ENCODE assay signal across 22 cellular contexts in genomic region chr14:23086565-23086964, GRCh38. TPM values are rescaled to one million over a fixed set of nuclear protein-coding genes. Genes with fewer than 3 reads are reported as not detected.
DNase-seq lines count a peak whose midpoint lies in the region; ATAC-seq, FAIRE-seq and TF ChIP-seq lines count a peak whose summit lies in the region.
"Had no signal": no experiment of that assay in that cellular context is flagged by ENCODE, and none has a peak within 500 bp of the region (broad histone marks: within the 10 kb centered on the region; RNA-seq: fewer than 3 reads in every experiment).

No MANE protein-coding gene starts in this region.

- no peak overlapping the region for H3K27ac ChIP-seq in HepG2 (ENCODE audit: extremely low read length, insufficient read depth, low read length)
- no peak overlapping the region for H3K27ac ChIP-seq in right lobe of liver
- no peak overlapping the region for H3K27ac ChIP-seq in vagina

- TF ChIP-seq EP300 in HepG2 (IDR thresholded peaks at IDR 0.05; ENCODE audit: low read depth in 2 of 2, low read length in 2 of 2) (no peak), HepG2 (CRISPR knock-in tag; IDR thresholded peaks at IDR 0.05; ENCODE audit: borderline replicate concordance) (no peak)

- ATAC-seq in HepG2 (no peak), right lobe of liver (no peak), left colon (peak; percentile 74), GM18868 (IDR thresholded peaks at IDR 0.05; ENCODE audit: unreplicated experiment) (no peak), GM21825 (IDR thresholded peaks at IDR 0.05; ENCODE audit: unreplicated experiment) (no peak)

- no peak overlapping the region for H2AFZ ChIP-seq in HepG2 (ENCODE audit: low read length)

- H3K9me3 Mint-ChIP-seq in activated CD4-positive, alpha-beta memory T cell treated with anti-CD3 and anti-CD28 coated beads for 36 hours = no peaks in the 10 kb centered on the region
- H3K9me3 Mint-ChIP-seq in activated CD4-positive, alpha-beta memory T cell treated with anti-CD3 and anti-CD28 coated beads, Interleukin-2, amount 10 ng/mL, durations not matched to agents 7 days and 5 days = no peaks in the 10 kb centered on the region
- H3K9me3 Mint-ChIP-seq: CD4-positive, alpha-beta T cell; IgD-negative memory B cell had no signal

- no peak for TF ChIP-seq CTCF in HepG2 (CRISPR knock-in tag; IDR thresholded peaks at IDR 0.05)
- TF ChIP-seq CTCF in right lobe of liver (IDR thresholded peaks at IDR 0.05) = no peak
- no peak for TF ChIP-seq CTCF in vagina (IDR thresholded peaks at IDR 0.05)

- H3K4me3 Mint-ChIP-seq in activated CD4-positive, alpha-beta memory T cell treated with anti-CD3 and anti-CD28 coated beads for 36 hours = no peak overlapping the region
- no peak overlapping the region for H3K4me3 Mint-ChIP-seq in activated CD4-positive, alpha-beta memory T cell treated with anti-CD3 and anti-CD28 coated beads, Interleukin-2, amount 10 ng/mL, durations not matched to agents 7 days and 5 days
- H3K4me3 Mint-ChIP-seq: CD4-positive, alpha-beta T cell had no signal

- H3K27me3 ChIP-seq in HepG2 (ENCODE audit: control insufficient read depth in 1 of 2, insufficient read depth in 2 of 2, low read length in 2 of 2) = no peaks in the 10 kb centered on the region
- no peaks in the 10 kb centered on the region for H3K27me3 ChIP-seq in right lobe of liver
- H3K27me3 ChIP-seq in vagina = no peaks in the 10 kb centered on the region
- H3K27me3 ChIP-seq: BE2C had no signal

- H3K27me3 Mint-ChIP-seq in activated CD4-positive, alpha-beta memory T cell treated with anti-CD3 and anti-CD28 coated beads for 36 hours = no peaks in the 10 kb centered on the region
- no peaks in the 10 kb centered on the region for H3K27me3 Mint-ChIP-seq in activated CD4-positive, alpha-beta memory T cell treated with anti-CD3 and anti-CD28 coated beads, Interleukin-2, amount 10 ng/mL, durations not matched to agents 7 days and 5 days
- H3K27me3 Mint-ChIP-seq: CD4-positive, alpha-beta T cell; IgD-negative memory B cell had no signal

- H3K4me1 Mint-ChIP-seq in activated CD4-positive, alpha-beta memory T cell treated with anti-CD3 and anti-CD28 coated beads for 36 hours (ENCODE audit: low read depth) = peaks cover 46% of the 10 kb centered on the region
- H3K4me1 Mint-ChIP-seq in activated CD4-positive, alpha-beta memory T cell treated with anti-CD3 and anti-CD28 coated beads, Interleukin-2, amount 10 ng/mL, durations not matched to agents 7 days and 5 days = peaks cover 21% of the 10 kb centered on the region

- no peak for TF ChIP-seq POLR2A in HepG2 (IDR thresholded peaks at IDR 0.05; ENCODE audit: insufficient read depth in 1 of 2, low read depth in 2 of 2, low read length in 2 of 2)
- TF ChIP-seq POLR2A in right lobe of liver (IDR thresholded peaks at IDR 0.05) = no peak
- TF ChIP-seq POLR2A in vagina (IDR thresholded peaks at IDR 0.05) = no peak

- H3K4me1 ChIP-seq in HepG2 (ENCODE audit: insufficient read depth, low read length) = no peaks in the 10 kb centered on the region
- no peaks in the 10 kb centered on the region for H3K4me1 ChIP-seq in right lobe of liver
- no peaks in the 10 kb centered on the region for H3K4me1 ChIP-seq in vagina
- H3K4me1 ChIP-seq: BE2C, HAP-1 had no signal

- no peak overlapping the region for H3K4me3 ChIP-seq in HepG2 (replicated peaks in 1 of 3; ENCODE audit: insufficient read depth in 1 of 3, low read depth in 2 of 3, low read length in 3 of 3)
- no peak overlapping the region for H3K4me3 ChIP-seq in right lobe of liver
- H3K4me3 ChIP-seq in vagina = no peak overlapping the region
- H3K4me3 ChIP-seq: HAP-1 had no signal

- intact Hi-C loops in activated CD4-positive, alpha-beta memory T cell treated with anti-CD3 and anti-CD28 coated beads for 36 hours (cut with micrococcal nuclease) = no loop called here
- intact Hi-C loops in HepG2 (cut with micrococcal nuclease; ENCODE audit: unreplicated experiment) = no loop called here
- intact Hi-C loops in right lobe of liver (cut with DNase I) = no loop called here
- intact Hi-C loops in left colon (cut with DNase I, micrococcal nuclease) = no loop called here
- intact Hi-C loops in vagina (cut with DNase I) = no loop called here

- CTCF ChIA-PET in activated CD4-positive, alpha-beta memory T cell treated with anti-CD3 and anti-CD28 coated beads for 36 hours (lab: Charles Lee) = interaction anchor here (1.0 to 7.2 kb wide), 7 partner anchors 8 to 214 kb away, joined by 4 to 67 read pairs (median 8); partner anchors contain the start of genes ACIN1, C14orf119 and CDH24
- CTCF ChIA-PET in activated CD4-positive, alpha-beta memory T cell treated with anti-CD3 and anti-CD28 coated beads, Interleukin-2, amount 10 ng/mL, durations not matched to agents 7 days and 5 days (lab: Charles Lee) = interaction anchor here (1.2 to 2.4 kb wide), 4 partner anchors 8 to 34 kb away, joined by 4 to 10 read pairs (median 8); partner anchors contain the start of genes ACIN1 and C14orf119
- CTCF ChIA-PET in HepG2 (lab: Yijun Ruan, JAX; ENCODE audit: low intra/inter-chr PET ratio, low total read pairs) = interaction anchor here (1.5 kb wide), 1 partner anchor 17 kb away, joined by 3 read pairs; no protein-coding TSS in a partner anchor

- no TSS peak for BruUV-seq in HepG2 (replicated peaks; lab: Mats Ljungman, UMichigan)

- 100% methylated on average over 1 of the region's 1 CpG for WGBS in HepG2 (ENCODE audit: low lambda C conversion rate)
- WGBS in right lobe of liver (ENCODE audit: insufficient coverage, low coverage, low lambda C conversion rate, missing lambda C conversion rate) = no CpG with 5 or more reads among the region's 1 CpG

- H3K36me3 Mint-ChIP-seq in activated CD4-positive, alpha-beta memory T cell treated with anti-CD3 and anti-CD28 coated beads for 36 hours = peaks cover 51% of the 10 kb centered on the region
- peaks cover 60% of the 10 kb centered on the region for H3K36me3 Mint-ChIP-seq in activated CD4-positive, alpha-beta memory T cell treated with anti-CD3 and anti-CD28 coated beads, Interleukin-2, amount 10 ng/mL, durations not matched to agents 7 days and 5 days (ENCODE audit: low read depth)

- TF ChIP-seq RAD21 in HepG2 (CRISPR knock-in tag; IDR thresholded peaks at IDR 0.05) = no peak

- H3K36me3 ChIP-seq in HepG2 (replicated peaks in 1 of 2; ENCODE audit: control insufficient read depth in 1 of 2, insufficient read depth in 2 of 2, low read length in 2 of 2) = peaks cover 52 to 96% of the 10 kb centered on the region in 2 experiments
- peaks cover 14 to 89% (median 34%) of the 10 kb centered on the region in 4 donors for H3K36me3 ChIP-seq in right lobe of liver
- peaks cover 3 to 85% of the 10 kb centered on the region in 2 donors for H3K36me3 ChIP-seq in vagina

- peak overlapping the region; percentile 90 for H3K27ac Mint-ChIP-seq in activated CD4-positive, alpha-beta memory T cell treated with anti-CD3 and anti-CD28 coated beads for 36 hours
- no peak overlapping the region for H3K27ac Mint-ChIP-seq in activated CD4-positive, alpha-beta memory T cell treated with anti-CD3 and anti-CD28 coated beads, Interleukin-2, amount 10 ng/mL, durations not matched to agents 7 days and 5 days
- H3K27ac Mint-ChIP-seq: CD4-positive, alpha-beta T cell had no signal

- POLR2A ChIA-PET in activated CD4-positive, alpha-beta memory T cell treated with anti-CD3 and anti-CD28 coated beads for 36 hours (lab: Charles Lee) = interaction anchor here (2.3 kb wide), 1 partner anchor 8 kb away, joined by 13 read pairs; the partner anchor contains the start of genes ACIN1 and C14orf119
- POLR2A ChIA-PET in activated CD4-positive, alpha-beta memory T cell treated with anti-CD3 and anti-CD28 coated beads, Interleukin-2, amount 10 ng/mL, durations not matched to agents 7 days and 5 days (lab: Charles Lee) = interaction anchor here (1.0 to 1.6 kb wide), 2 partner anchors 9 to 10 kb away, joined by 3 to 7 read pairs; partner anchors contain the start of genes ACIN1 and C14orf119
- POLR2A ChIA-PET in HepG2 (lab: Yijun Ruan, JAX) = interaction anchor here (5.2 kb wide), 1 partner anchor 8 kb away, joined by 51 read pairs; the partner anchor contains the start of genes ACIN1 and C14orf119

- no peak for DNase-seq in activated CD4-positive, alpha-beta memory T cell treated with anti-CD3 and anti-CD28 coated beads for 36 hours
- no peak for DNase-seq in activated CD4-positive, alpha-beta memory T cell treated with anti-CD3 and anti-CD28 coated beads, Interleukin-2, amount 10 ng/mL, durations not matched to agents 7 days and 5 days
- DNase-seq in HepG2 (ENCODE audit: low spot score) (no peak), right lobe of liver (no peak), left colon (no peak), vagina (ENCODE audit: extremely low spot score in 2 of 2) (peak; percentile 8 to 14)
- DNase-seq: 8988T; BE2C; Calu3; CD4-positive, alpha-beta T cell; DMS53; NCI-H1417; NCI-H187 treated with DMSO at 0.1 percent for 48 hours; NCI-H446 treated with DMSO at 0.1 percent for 48 hours; NCI-H748 treated with DMSO at 0.1 percent for 48 hours; RPMI8226 had no signal

- no peak overlapping the region for H3K9ac ChIP-seq in HepG2 (ENCODE audit: insufficient read depth, low read depth, low read length)

- in situ Hi-C loops in HepG2 (cut with HindIII; ENCODE audit: extremely low pct_ligation_motif_present, low pct_unique_long_range_greater_than_20kb) = no loop called here

- H3K9me3 ChIP-seq in HepG2 (ENCODE audit: low read length) (no peaks in the 10 kb centered on the region), right lobe of liver (no peaks in the 10 kb centered on the region), vagina (no peaks in the 10 kb centered on the region)
- H3K9me3 ChIP-seq: BE2C, HAP-1 had no signal

- peaks cover 5% of the 10 kb centered on the region; the same call in 1 of the 2 replicates for H4K20me1 ChIP-seq in HepG2 (ENCODE audit: insufficient read depth, low read length)

- no peak overlapping the region for H3K4me2 ChIP-seq in HepG2 (ENCODE audit: low read depth, low read length)

- FAIRE-seq in HepG2 (lab: Jason Lieb, UNC) = no peak

- peaks cover 18% of the 10 kb centered on the region for H3K79me2 ChIP-seq in HepG2 (ENCODE audit: insufficient read depth, low read length)

RNA-seq across cellular contexts. Expression of gene ACIN1, which starts 8.4 kb away (rescaled TPM):
- 100 to 1,000 TPM; 148 to 157 TPM for total RNA-seq in activated CD4-positive, alpha-beta memory T cell treated with anti-CD3 and anti-CD28 coated beads for 36 hours
- 100 to 1,000 TPM; 166 to 167 TPM for total RNA-seq in activated CD4-positive, alpha-beta memory T cell treated with anti-CD3 and anti-CD28 coated beads, Interleukin-2, amount 10 ng/mL, durations not matched to agents 7 days and 5 days
- 102 and 165 TPM in 2 replicates for total RNA-seq in HepG2 (2016; rRNA removed; fragmentation: Illumina TruSeq; extraction: Trizol)
- 71.3 and 71.5 TPM in 2 replicates for total RNA-seq in HepG2 (2016; cell fraction: cytosol; rRNA removed; fragmentation: Illumina TruSeq; extraction: Trizol; ENCODE audit: low read depth)
- total RNA-seq in HepG2 (2016; cell fraction: insoluble cytoplasmic fraction; rRNA removed; fragmentation: Illumina TruSeq; extraction: Trizol) = 79.7 and 163 TPM in 2 replicates
- total RNA-seq in HepG2 (2016; cell fraction: membrane; rRNA removed; fragmentation: Illumina TruSeq; extraction: Trizol) = 59.8 and 62.7 TPM in 2 replicates
- total RNA-seq in HepG2 (2016; cell fraction: nucleus; rRNA removed; fragmentation: Illumina TruSeq; extraction: Trizol) = 344 and 371 TPM in 2 replicates
- 183 and 222 TPM in 2 replicates for polyA plus RNA-seq in HepG2 (2011; rRNA removed)
- 64.2 and 64.8 TPM in 2 replicates for polyA plus RNA-seq in HepG2 (2011; cell fraction: cytosol; rRNA removed)
- polyA plus RNA-seq in HepG2 (2011; cell fraction: nucleus; rRNA removed) = 997 and 1,030 TPM in 2 replicates
- 155 and 156 TPM in 2 replicates for polyA plus RNA-seq in HepG2 (2012)
- 17.6 and 21.0 TPM in 2 replicates for polyA plus RNA-seq in HepG2 (2016; cell fraction: cytosol; fragmentation: Illumina TruSeq; extraction: Trizol; ENCODE audit: low read depth)
- polyA plus RNA-seq in HepG2 (2016; cell fraction: insoluble cytoplasmic fraction; fragmentation: Illumina TruSeq; extraction: Trizol; ENCODE audit: low read depth) = 105 and 132 TPM in 2 replicates
- polyA plus RNA-seq in HepG2 (2016; cell fraction: membrane; fragmentation: Illumina TruSeq; extraction: Trizol; ENCODE audit: low read depth) = 29.3 and 37.8 TPM in 2 replicates
- polyA plus RNA-seq in HepG2 (2016; cell fraction: nucleus; fragmentation: Illumina TruSeq; extraction: Trizol; ENCODE audit: insufficient read depth, low read depth) = 1,263 and 1,283 TPM in 2 replicates
- polyA minus RNA-seq in HepG2 (2011; rRNA and poly(A)+ RNA removed; ENCODE audit: low replicate concordance) = 122 and 152 TPM in 2 replicates
- 39.4 and 46.3 TPM in 2 replicates for polyA minus RNA-seq in HepG2 (2011; cell fraction: cytosol; rRNA and poly(A)+ RNA removed)
- 630 and 693 TPM in 2 replicates for polyA minus RNA-seq in HepG2 (2011; cell fraction: nucleus; rRNA and poly(A)+ RNA removed)
- 10 to 100 TPM; 40.5 to 66.1 (median 52.9) TPM for total RNA-seq in right lobe of liver
- 100 to 1,000 TPM; 110 to 119 TPM for total RNA-seq in left colon
- total RNA-seq in vagina = 121 TPM

RNA-seq across cellular contexts. Expression of gene C14orf119, which starts 8.7 kb away (rescaled TPM):
- total RNA-seq in activated CD4-positive, alpha-beta memory T cell treated with anti-CD3 and anti-CD28 coated beads for 36 hours = 10 to 100 TPM; 58.0 to 62.8 TPM
- total RNA-seq in activated CD4-positive, alpha-beta memory T cell treated with anti-CD3 and anti-CD28 coated beads, Interleukin-2, amount 10 ng/mL, durations not matched to agents 7 days and 5 days = 10 to 100 TPM; 49.2 to 55.5 TPM
- 206 and 299 TPM in 2 replicates for total RNA-seq in HepG2 (2016; rRNA removed; fragmentation: Illumina TruSeq; extraction: Trizol)
- total RNA-seq in HepG2 (2016; cell fraction: cytosol; rRNA removed; fragmentation: Illumina TruSeq; extraction: Trizol; ENCODE audit: low read depth) = 51.0 and 54.6 TPM in 2 replicates
- 204 and 326 TPM in 2 replicates for total RNA-seq in HepG2 (2016; cell fraction: insoluble cytoplasmic fraction; rRNA removed; fragmentation: Illumina TruSeq; extraction: Trizol)
- total RNA-seq in HepG2 (2016; cell fraction: membrane; rRNA removed; fragmentation: Illumina TruSeq; extraction: Trizol) = 66.2 and 72.9 TPM in 2 replicates
- 67.0 and 72.0 TPM in 2 replicates for total RNA-seq in HepG2 (2016; cell fraction: nucleus; rRNA removed; fragmentation: Illumina TruSeq; extraction: Trizol)
- polyA plus RNA-seq in HepG2 (2011; rRNA removed) = 104 and 117 TPM in 2 replicates
- polyA plus RNA-seq in HepG2 (2011; cell fraction: cytosol; rRNA removed) = 125 and 157 TPM in 2 replicates
- polyA plus RNA-seq in HepG2 (2011; cell fraction: nucleus; rRNA removed) = 52.9 and 72.4 TPM in 2 replicates
- 79.1 and 104 TPM in 2 replicates for polyA plus RNA-seq in HepG2 (2012)
- polyA plus RNA-seq in HepG2 (2016; cell fraction: cytosol; fragmentation: Illumina TruSeq; extraction: Trizol; ENCODE audit: low read depth) = 39.1 and 40.5 TPM in 2 replicates
- 290 and 316 TPM in 2 replicates for polyA plus RNA-seq in HepG2 (2016; cell fraction: insoluble cytoplasmic fraction; fragmentation: Illumina TruSeq; extraction: Trizol; ENCODE audit: low read depth)
- polyA plus RNA-seq in HepG2 (2016; cell fraction: membrane; fragmentation: Illumina TruSeq; extraction: Trizol; ENCODE audit: low read depth) = 46.1 and 51.5 TPM in 2 replicates
- 112 and 120 TPM in 2 replicates for polyA plus RNA-seq in HepG2 (2016; cell fraction: nucleus; fragmentation: Illumina TruSeq; extraction: Trizol; ENCODE audit: insufficient read depth, low read depth)
- 101 and 161 TPM in 2 replicates for polyA minus RNA-seq in HepG2 (2011; rRNA and poly(A)+ RNA removed; ENCODE audit: low replicate concordance)
- 54.7 and 61.1 TPM in 2 replicates for polyA minus RNA-seq in HepG2 (2011; cell fraction: cytosol; rRNA and poly(A)+ RNA removed)
- 24.1 and 38.5 TPM in 2 replicates for polyA minus RNA-seq in HepG2 (2011; cell fraction: nucleus; rRNA and poly(A)+ RNA removed)
- total RNA-seq in right lobe of liver = 10 to 100 TPM; 10.7 to 22.6 (median 14.1) TPM
- 10 to 100 TPM; 47.0 to 53.8 TPM for total RNA-seq in left colon
- 13.8 TPM for total RNA-seq in vagina

RNA-seq across cellular contexts. Expression of gene CIROP, which starts 18.2 kb away (rescaled TPM):
- total RNA-seq in activated CD4-positive, alpha-beta memory T cell treated with anti-CD3 and anti-CD28 coated beads for 36 hours = not detected
- not detected for total RNA-seq in activated CD4-positive, alpha-beta memory T cell treated with anti-CD3 and anti-CD28 coated beads, Interleukin-2, amount 10 ng/mL, durations not matched to agents 7 days and 5 days
- total RNA-seq in HepG2 (2016; rRNA removed; fragmentation: Illumina TruSeq; extraction: Trizol) = not detected in 2 replicates
- total RNA-seq in HepG2 (2016; cell fraction: cytosol; rRNA removed; fragmentation: Illumina TruSeq; extraction: Trizol; ENCODE audit: low read depth) = not detected in 2 replicates
- not detected in 2 replicates for total RNA-seq in HepG2 (2016; cell fraction: insoluble cytoplasmic fraction; rRNA removed; fragmentation: Illumina TruSeq; extraction: Trizol)
- not detected in 2 replicates for total RNA-seq in HepG2 (2016; cell fraction: membrane; rRNA removed; fragmentation: Illumina TruSeq; extraction: Trizol)
- total RNA-seq in HepG2 (2016; cell fraction: nucleus; rRNA removed; fragmentation: Illumina TruSeq; extraction: Trizol) = not detected in 2 replicates
- 0.07 and 0.14 TPM in 2 replicates for polyA plus RNA-seq in HepG2 (2011; rRNA removed)
- 0.05 and 0.14 TPM in 2 replicates for polyA plus RNA-seq in HepG2 (2011; cell fraction: cytosol; rRNA removed)
- polyA plus RNA-seq in HepG2 (2011; cell fraction: nucleus; rRNA removed) = 0.18 and 0.59 TPM in 2 replicates
- polyA plus RNA-seq in HepG2 (2012) = 0.05 and 0.12 TPM in 2 replicates
- polyA plus RNA-seq in HepG2 (2016; cell fraction: cytosol; fragmentation: Illumina TruSeq; extraction: Trizol; ENCODE audit: low read depth) = not detected in 2 replicates
- polyA plus RNA-seq in HepG2 (2016; cell fraction: insoluble cytoplasmic fraction; fragmentation: Illumina TruSeq; extraction: Trizol; ENCODE audit: low read depth) = not detected in 2 replicates
- polyA plus RNA-seq in HepG2 (2016; cell fraction: membrane; fragmentation: Illumina TruSeq; extraction: Trizol; ENCODE audit: low read depth) = not detected in 2 replicates
- not detected in 2 replicates for polyA plus RNA-seq in HepG2 (2016; cell fraction: nucleus; fragmentation: Illumina TruSeq; extraction: Trizol; ENCODE audit: insufficient read depth, low read depth)
- 0.12 TPM in 1 of 2 replicates, not detected in the other for polyA minus RNA-seq in HepG2 (2011; rRNA and poly(A)+ RNA removed; ENCODE audit: low replicate concordance)
- polyA minus RNA-seq in HepG2 (2011; cell fraction: cytosol; rRNA and poly(A)+ RNA removed) = not detected in 2 replicates
- polyA minus RNA-seq in HepG2 (2011; cell fraction: nucleus; rRNA and poly(A)+ RNA removed) = not detected in 2 replicates
- not detected for total RNA-seq in right lobe of liver
- not detected for total RNA-seq in left colon
- total RNA-seq in vagina = not detected
- total RNA-seq: Calu3; CD4-positive, alpha-beta T cell; HT1080; LHCN-M2 had no signal
- polyA plus RNA-seq: IgD-negative memory B cell had no signal

RNA-seq across cellular contexts. Expression of gene CDH24, which starts 29.2 kb away (rescaled TPM):
- 1 to 10 TPM in 1 of 2 experiments, under 1 TPM in 1; 1.00 to 1.1 TPM for total RNA-seq in activated CD4-positive, alpha-beta memory T cell treated with anti-CD3 and anti-CD28 coated beads for 36 hours
- total RNA-seq in activated CD4-positive, alpha-beta memory T cell treated with anti-CD3 and anti-CD28 coated beads, Interleukin-2, amount 10 ng/mL, durations not matched to agents 7 days and 5 days = 1 to 10 TPM; 1.6 to 2.0 TPM
- total RNA-seq in HepG2 (2016; rRNA removed; fragmentation: Illumina TruSeq; extraction: Trizol) (0.41 and 0.69 TPM in 2 replicates), right lobe of liver (under 1 TPM; 0.26 to 0.74 (median 0.54) TPM), left colon (1 to 10 TPM; 3.7 to 5.1 TPM), vagina (5.4 TPM)
- 0.35 and 0.40 TPM in 2 replicates for total RNA-seq in HepG2 (2016; cell fraction: cytosol; rRNA removed; fragmentation: Illumina TruSeq; extraction: Trizol; ENCODE audit: low read depth)
- total RNA-seq in HepG2 (2016; cell fraction: insoluble cytoplasmic fraction; rRNA removed; fragmentation: Illumina TruSeq; extraction: Trizol) = 0.45 and 0.76 TPM in 2 replicates
- total RNA-seq in HepG2 (2016; cell fraction: membrane; rRNA removed; fragmentation: Illumina TruSeq; extraction: Trizol) = 1.1 and 1.2 TPM in 2 replicates
- 0.56 and 0.59 TPM in 2 replicates for total RNA-seq in HepG2 (2016; cell fraction: nucleus; rRNA removed; fragmentation: Illumina TruSeq; extraction: Trizol)
- 0.99 and 1.2 TPM in 2 replicates for polyA plus RNA-seq in HepG2 (2011; rRNA removed)
- polyA plus RNA-seq in HepG2 (2011; cell fraction: cytosol; rRNA removed) = 0.41 and 0.76 TPM in 2 replicates
- 6.5 and 6.6 TPM in 2 replicates for polyA plus RNA-seq in HepG2 (2011; cell fraction: nucleus; rRNA removed)
- polyA plus RNA-seq in HepG2 (2012) = 0.50 and 0.55 TPM in 2 replicates
- 0.59 and 0.70 TPM in 2 replicates for polyA plus RNA-seq in HepG2 (2016; cell fraction: cytosol; fragmentation: Illumina TruSeq; extraction: Trizol; ENCODE audit: low read depth)
- 0.41 and 0.73 TPM in 2 replicates for polyA plus RNA-seq in HepG2 (2016; cell fraction: insoluble cytoplasmic fraction; fragmentation: Illumina TruSeq; extraction: Trizol; ENCODE audit: low read depth)
- 1.0 and 1.2 TPM in 2 replicates for polyA plus RNA-seq in HepG2 (2016; cell fraction: membrane; fragmentation: Illumina TruSeq; extraction: Trizol; ENCODE audit: low read depth)
- polyA plus RNA-seq in HepG2 (2016; cell fraction: nucleus; fragmentation: Illumina TruSeq; extraction: Trizol; ENCODE audit: insufficient read depth, low read depth) = 2.5 and 2.8 TPM in 2 replicates
- 1.1 and 16.3 TPM in 2 replicates for polyA minus RNA-seq in HepG2 (2011; rRNA and poly(A)+ RNA removed; ENCODE audit: low replicate concordance)
- polyA minus RNA-seq in HepG2 (2011; cell fraction: cytosol; rRNA and poly(A)+ RNA removed) = 0.40 and 0.44 TPM in 2 replicates
- 0.90 and 0.99 TPM in 2 replicates for polyA minus RNA-seq in HepG2 (2011; cell fraction: nucleus; rRNA and poly(A)+ RNA removed)

RNA-seq across cellular contexts. Expression of gene CEBPE, which starts 32.5 kb away (rescaled TPM):
- under 1 TPM; 0.19 to 0.34 TPM for total RNA-seq in activated CD4-positive, alpha-beta memory T cell treated with anti-CD3 and anti-CD28 coated beads for 36 hours
- total RNA-seq in activated CD4-positive, alpha-beta memory T cell treated with anti-CD3 and anti-CD28 coated beads, Interleukin-2, amount 10 ng/mL, durations not matched to agents 7 days and 5 days = under 1 TPM; 0.25 to 0.83 TPM
- total RNA-seq in HepG2 (2016; rRNA removed; fragmentation: Illumina TruSeq; extraction: Trizol) (0.11 TPM in 1 of 2 replicates, not detected in the other), right lobe of liver (under 1 TPM in 2 of 6 experiments, not detected in 4; 0.13 to 0.18 TPM), left colon (not detected), vagina (not detected)
- total RNA-seq in HepG2 (2016; cell fraction: cytosol; rRNA removed; fragmentation: Illumina TruSeq; extraction: Trizol; ENCODE audit: low read depth) = not detected in 2 replicates
- total RNA-seq in HepG2 (2016; cell fraction: insoluble cytoplasmic fraction; rRNA removed; fragmentation: Illumina TruSeq; extraction: Trizol) = 0.12 TPM in 1 of 2 replicates, not detected in the other
- total RNA-seq in HepG2 (2016; cell fraction: membrane; rRNA removed; fragmentation: Illumina TruSeq; extraction: Trizol) = 0.17 TPM in 1 of 2 replicates, not detected in the other
- not detected in 2 replicates for total RNA-seq in HepG2 (2016; cell fraction: nucleus; rRNA removed; fragmentation: Illumina TruSeq; extraction: Trizol)
- 0.09 and 0.10 TPM in 2 replicates for polyA plus RNA-seq in HepG2 (2011; rRNA removed)
- polyA plus RNA-seq in HepG2 (2011; cell fraction: cytosol; rRNA removed) = 0.10 and 0.13 TPM in 2 replicates
- 0.10 TPM in 1 of 2 replicates, not detected in the other for polyA plus RNA-seq in HepG2 (2011; cell fraction: nucleus; rRNA removed)
- polyA plus RNA-seq in HepG2 (2012) = 0.09 TPM in 1 of 2 replicates, not detected in the other
- polyA plus RNA-seq in HepG2 (2016; cell fraction: cytosol; fragmentation: Illumina TruSeq; extraction: Trizol; ENCODE audit: low read depth) = not detected in 2 replicates
- not detected in 2 replicates for polyA plus RNA-seq in HepG2 (2016; cell fraction: insoluble cytoplasmic fraction; fragmentation: Illumina TruSeq; extraction: Trizol; ENCODE audit: low read depth)
- not detected in 2 replicates for polyA plus RNA-seq in HepG2 (2016; cell fraction: membrane; fragmentation: Illumina TruSeq; extraction: Trizol; ENCODE audit: low read depth)
- polyA plus RNA-seq in HepG2 (2016; cell fraction: nucleus; fragmentation: Illumina TruSeq; extraction: Trizol; ENCODE audit: insufficient read depth, low read depth) = not detected in 2 replicates
- polyA minus RNA-seq in HepG2 (2011; rRNA and poly(A)+ RNA removed; ENCODE audit: low replicate concordance) = 0.08 and 0.14 TPM in 2 replicates
- polyA minus RNA-seq in HepG2 (2011; cell fraction: cytosol; rRNA and poly(A)+ RNA removed) = not detected in 2 replicates
- not detected in 2 replicates for polyA minus RNA-seq in HepG2 (2011; cell fraction: nucleus; rRNA and poly(A)+ RNA removed)
- total RNA-seq: Calu3; CD4-positive, alpha-beta T cell; HT1080 had no signal
- polyA plus RNA-seq: IgD-negative memory B cell had no signal

Comparison
In these comparisons a context has a peak if more than half of its experiments do, and no peak if none do; other contexts are left out.
1. DNase-seq: peak in vagina (2 of 2); none in activated CD4-positive, alpha-beta memory T cell treated with anti-CD3 and anti-CD28 coated beads for 36 hours (single experiment), activated CD4-positive, alpha-beta memory T cell treated with anti-CD3 and anti-CD28 coated beads, Interleukin-2, amount 10 ng/mL, durations not matched to agents 7 days and 5 days (single experiment), HepG2 (single experiment), right lobe of liver (0 of 3) and left colon (0 of 2).